27 cellular contexts compared by ENCODE assay signal in genomic region chr17:21466550-21466949, GRCh38.
"Had no signal": no experiment of that assay in that cellular context is flagged by ENCODE, and none has a peak within 500 bp of the region (broad histone marks: within the 10 kb centered on the region; RNA-seq: fewer than 3 reads in every experiment).

No MANE protein-coding gene starts in this region.

- DNase-seq: activated CD4-positive, alpha-beta memory T cell treated with anti-CD3 and anti-CD28 coated beads for 36 hours; activated CD4-positive, alpha-beta T cell treated with anti-CD3 and anti-CD28 coated beads for 36 hours; activated CD4-positive, alpha-beta T cell treated with anti-CD3 and anti-CD28 coated beads, Interleukin-2, amount 10 ng/mL, durations not matched to agents 24 days and 14 days; activated CD4-positive, CD25-positive, alpha-beta regulatory T cell; activated CD4-positive, CD25-positive, alpha-beta regulatory T cell treated with anti-CD3 and anti-CD28 coated beads, Interleukin-2, amount 50 U/mL, for 72 hours; activated CD8-positive, alpha-beta memory T cell treated with anti-CD3 and anti-CD28 coated beads, Interleukin-2, amount 10 ng/mL, durations not matched to agents 7 days and 5 days; activated CD8-positive, alpha-beta memory T cell treated with anti-CD3 and anti-CD28 coated beads, Interleukin-2, amount 50 U/mL, for 48 hours; activated CD8-positive, alpha-beta T cell treated with anti-CD3 and anti-CD28 coated beads, Interleukin-2, amount 10 ng/mL, durations not matched to agents 7 days and 5 days; activated gamma-delta T cell; activated naive CD4-positive, alpha-beta T cell; activated naive CD4-positive, alpha-beta T cell treated with anti-CD3 and anti-CD28 coated beads, Interleukin-2, amount 10 ng/mL, durations not matched to agents 7 days and 5 days; activated naive CD8-positive, alpha-beta T cell treated with anti-CD3 and anti-CD28 coated beads, Interleukin-2, amount 10 ng/mL, durations not matched to agents 7 days and 5 days; activated T-cell treated with anti-CD3 and anti-CD28 coated beads for 4 hours; activated T-cell treated with anti-CD3 and anti-CD28 coated beads, Interleukin-2, amount 50 U/mL, for 24 hours; activated T-cell treated with anti-CD3 and anti-CD28 coated beads, Interleukin-2, amount 50 U/mL, for 72 hours; central memory CD4-positive, alpha-beta T cell; cerebellar nuclear complex; colonic mucosa; effector memory CD4-positive, alpha-beta T cell; foreskin fibroblast; T-helper 2 cell had no signal

- H3K4me3 Mint-ChIP-seq: activated CD4-positive, alpha-beta memory T cell treated with anti-CD3 and anti-CD28 coated beads for 36 hours; activated CD4-positive, alpha-beta T cell treated with anti-CD3 and anti-CD28 coated beads for 36 hours; activated CD4-positive, alpha-beta T cell treated with anti-CD3 and anti-CD28 coated beads, Interleukin-2, amount 10 ng/mL, durations not matched to agents 24 days and 14 days; activated CD8-positive, alpha-beta memory T cell treated with anti-CD3 and anti-CD28 coated beads, Interleukin-2, amount 10 ng/mL, durations not matched to agents 7 days and 5 days; activated CD8-positive, alpha-beta T cell treated with anti-CD3 and anti-CD28 coated beads, Interleukin-2, amount 10 ng/mL, durations not matched to agents 7 days and 5 days; activated naive CD4-positive, alpha-beta T cell treated with anti-CD3 and anti-CD28 coated beads, Interleukin-2, amount 10 ng/mL, durations not matched to agents 7 days and 5 days; activated naive CD8-positive, alpha-beta T cell treated with anti-CD3 and anti-CD28 coated beads, Interleukin-2, amount 10 ng/mL, durations not matched to agents 7 days and 5 days; activated T-cell treated with anti-CD3 and anti-CD28 coated beads, Interleukin-2, amount 50 U/mL, for 24 hours; activated T-cell treated with anti-CD3 and anti-CD28 coated beads, Interleukin-2, amount 50 U/mL, for 72 hours; brain had no signal

- H3K27ac ChIP-seq: ascending aorta, breast epithelium, cardiac muscle cell, colonic mucosa had no signal

- H3K27ac Mint-ChIP-seq: activated CD4-positive, alpha-beta memory T cell treated with anti-CD3 and anti-CD28 coated beads for 36 hours; activated CD4-positive, alpha-beta T cell treated with anti-CD3 and anti-CD28 coated beads for 36 hours; activated CD4-positive, alpha-beta T cell treated with anti-CD3 and anti-CD28 coated beads, Interleukin-2, amount 10 ng/mL, durations not matched to agents 24 days and 14 days; activated CD8-positive, alpha-beta memory T cell treated with anti-CD3 and anti-CD28 coated beads, Interleukin-2, amount 10 ng/mL, durations not matched to agents 7 days and 5 days; activated CD8-positive, alpha-beta T cell treated with anti-CD3 and anti-CD28 coated beads, Interleukin-2, amount 10 ng/mL, durations not matched to agents 7 days and 5 days; activated naive CD4-positive, alpha-beta T cell treated with anti-CD3 and anti-CD28 coated beads, Interleukin-2, amount 10 ng/mL, durations not matched to agents 7 days and 5 days; activated naive CD4-positive, alpha-beta T cell treated with anti-CD3 and anti-CD28 coated beads, Interleukin-2, amount 50 U/mL, for 72 hours; activated naive CD8-positive, alpha-beta T cell treated with anti-CD3 and anti-CD28 coated beads, Interleukin-2, amount 10 ng/mL, durations not matched to agents 7 days and 5 days; activated T-cell treated with anti-CD3 and anti-CD28 coated beads, Interleukin-2, amount 50 U/mL, for 24 hours; activated T-cell treated with anti-CD3 and anti-CD28 coated beads, Interleukin-2, amount 50 U/mL, for 72 hours; brain had no signal

- H3K9me3 ChIP-seq: ascending aorta, breast epithelium, colonic mucosa had no signal

- H3K4me3 ChIP-seq: ascending aorta, breast epithelium, cardiac muscle cell, colonic mucosa had no signal

- H3K36me3 Mint-ChIP-seq: activated CD4-positive, alpha-beta memory T cell treated with anti-CD3 and anti-CD28 coated beads for 36 hours; activated CD8-positive, alpha-beta memory T cell treated with anti-CD3 and anti-CD28 coated beads, Interleukin-2, amount 10 ng/mL, durations not matched to agents 7 days and 5 days; activated naive CD4-positive, alpha-beta T cell treated with anti-CD3 and anti-CD28 coated beads, Interleukin-2, amount 10 ng/mL, durations not matched to agents 7 days and 5 days; activated naive CD4-positive, alpha-beta T cell treated with anti-CD3 and anti-CD28 coated beads, Interleukin-2, amount 50 U/mL, for 72 hours; activated naive CD8-positive, alpha-beta T cell treated with anti-CD3 and anti-CD28 coated beads, Interleukin-2, amount 10 ng/mL, durations not matched to agents 7 days and 5 days; brain had no signal

- H3K36me3 ChIP-seq: ascending aorta, breast epithelium, cardiac muscle cell, colonic mucosa had no signal

- H3K27me3 ChIP-seq: ascending aorta, cardiac muscle cell, colonic mucosa had no signal

- ATAC-seq: activated CD4-positive, alpha-beta T cell treated with anti-CD3 and anti-CD28 coated beads for 36 hours; activated CD8-positive, alpha-beta memory T cell treated with anti-CD3 and anti-CD28 coated beads, Interleukin-2, amount 10 ng/mL, durations not matched to agents 7 days and 5 days; activated CD8-positive, alpha-beta T cell treated with anti-CD3 and anti-CD28 coated beads, Interleukin-2, amount 10 ng/mL, durations not matched to agents 7 days and 5 days; activated naive CD4-positive, alpha-beta T cell treated with anti-CD3 and anti-CD28 coated beads, Interleukin-2, amount 50 U/mL, for 72 hours; activated T-cell treated with anti-CD3 and anti-CD28 coated beads, Interleukin-2, amount 50 U/mL, for 72 hours; esophagus mucosa had no signal

- H3K4me1 ChIP-seq: breast epithelium, colonic mucosa had no signal

- H3K9me3 Mint-ChIP-seq: activated CD4-positive, alpha-beta memory T cell treated with anti-CD3 and anti-CD28 coated beads for 36 hours; activated CD4-positive, alpha-beta T cell treated with anti-CD3 and anti-CD28 coated beads, Interleukin-2, amount 10 ng/mL, durations not matched to agents 24 days and 14 days; activated naive CD4-positive, alpha-beta T cell treated with anti-CD3 and anti-CD28 coated beads, Interleukin-2, amount 10 ng/mL, durations not matched to agents 7 days and 5 days; activated naive CD4-positive, alpha-beta T cell treated with anti-CD3 and anti-CD28 coated beads, Interleukin-2, amount 50 U/mL, for 72 hours; activated naive CD8-positive, alpha-beta T cell treated with anti-CD3 and anti-CD28 coated beads, Interleukin-2, amount 10 ng/mL, durations not matched to agents 7 days and 5 days; activated T-cell treated with anti-CD3 and anti-CD28 coated beads, Interleukin-2, amount 50 U/mL, for 24 hours; activated T-cell treated with anti-CD3 and anti-CD28 coated beads, Interleukin-2, amount 50 U/mL, for 72 hours had no signal
